28 cellular contexts compared by ENCODE assay signal in the genomic region with DNA sequence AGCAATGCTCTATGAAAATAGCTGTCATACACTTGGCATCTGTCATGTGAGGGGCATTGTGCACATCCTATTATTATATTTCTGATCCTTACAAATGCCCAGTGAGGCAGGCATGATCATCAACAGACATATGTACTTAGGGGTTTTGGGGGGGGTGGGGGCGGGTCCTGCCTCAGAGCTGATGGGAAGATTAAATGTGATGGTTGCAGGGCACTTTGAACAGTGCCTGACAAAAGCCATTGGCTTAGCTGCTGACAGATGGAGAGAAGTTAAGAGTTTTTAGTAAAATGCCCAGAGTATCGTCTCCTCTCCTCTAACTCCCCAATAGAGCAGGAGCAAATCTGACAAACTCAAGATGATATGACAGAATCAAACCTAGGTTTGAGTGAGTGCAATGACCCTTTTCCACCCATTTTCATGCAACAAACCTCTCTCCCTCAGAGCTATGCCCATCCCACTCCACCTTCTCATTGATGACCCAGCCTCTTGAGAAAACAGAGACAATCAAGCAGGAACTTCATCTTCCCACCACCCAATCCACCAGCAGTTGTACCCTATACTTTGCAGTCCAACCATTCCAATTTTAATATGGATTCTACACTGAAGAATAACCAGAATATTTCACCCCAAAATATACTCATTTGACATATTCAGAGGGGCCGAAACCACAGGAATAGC. TPM values are rescaled to one million over a fixed set of nuclear protein-coding genes. Genes with fewer than 3 reads are reported as not detected.
DNase-seq lines count a peak whose midpoint lies in the region; ATAC-seq and TF ChIP-seq lines count a peak whose summit lies in the region.
"Had no signal": no experiment of that assay in that cellular context is flagged by ENCODE, and none has a peak within 500 bp of the region (broad histone marks: within the 10 kb centered on the region; RNA-seq: fewer than 3 reads in every experiment).

No MANE protein-coding gene starts in this region.

- TF ChIP-seq CTCF in mesothelial cell of epicardium (IDR thresholded peaks at IDR 0.05; ENCODE audit: unreplicated experiment) (no peak), tibial nerve (IDR thresholded peaks at IDR 0.05) (no peak)

- H3K9me3 ChIP-seq in HUES6 (ENCODE audit: control insufficient read depth, insufficient read depth, low read depth, low read length) (no peaks in the 10 kb centered on the region), tibial nerve (no peaks in the 10 kb centered on the region)
- H3K9me3 ChIP-seq: adrenal gland, upper lobe of left lung had no signal

- TF ChIP-seq POLR2A in tibial nerve (IDR thresholded peaks at IDR 0.05), result no peak

- 64 to 77% methylated on average over 3 of the region's 3 CpGs for WGBS in tibial nerve, 2 donors

- no peaks in the 10 kb centered on the region for H3K36me3 Mint-ChIP-seq in mesothelial cell of epicardium

- H3K4me3 Mint-ChIP-seq in mesothelial cell of epicardium, result no peak overlapping the region
- H3K4me3 Mint-ChIP-seq: activated B cell treated with CpG ODN at 0.5 μM for 24 hours, memory B cell had no signal

- H3K27ac Mint-ChIP-seq in mesothelial cell of epicardium, result peak overlapping the region; percentile 24
- H3K27ac Mint-ChIP-seq: activated B cell treated with CpG ODN at 0.5 μM for 24 hours, memory B cell had no signal

- H3K36me3 ChIP-seq in HUES6 (ENCODE audit: control insufficient read depth, insufficient read depth, low read length) (no peaks in the 10 kb centered on the region), tibial nerve (no peaks in the 10 kb centered on the region)
- H3K36me3 ChIP-seq: adrenal gland, brain microvascular endothelial cell, upper lobe of left lung had no signal

- peaks cover 41% of the 10 kb centered on the region for H3K4me1 ChIP-seq in HUES6 (ENCODE audit: control insufficient read depth, insufficient read depth, low read length)
- H3K4me1 ChIP-seq in tibial nerve, result peaks cover 0 to 46% (median 19%) of the 10 kb centered on the region in 4 donors

- H3K9me3 Mint-ChIP-seq in mesothelial cell of epicardium, result no peaks in the 10 kb centered on the region
- H3K9me3 Mint-ChIP-seq: activated B cell treated with CpG ODN at 0.5 μM for 24 hours, memory B cell had no signal

- no peaks in the 10 kb centered on the region for H3K27me3 Mint-ChIP-seq in mesothelial cell of epicardium (ENCODE audit: low read depth)
- H3K27me3 Mint-ChIP-seq: activated B cell treated with CpG ODN at 0.5 μM for 24 hours, memory B cell had no signal

- TF ChIP-seq EP300 in tibial nerve (IDR thresholded peaks at IDR 0.05), result no peak

- H3K27me3 ChIP-seq in HUES6 (ENCODE audit: control insufficient read depth, insufficient read depth, low read length) (no peaks in the 10 kb centered on the region), tibial nerve (no peaks in the 10 kb centered on the region)
- H3K27me3 ChIP-seq: adrenal gland, brain microvascular endothelial cell, upper lobe of left lung had no signal

- no peak overlapping the region for H3K9ac ChIP-seq in HUES6 (ENCODE audit: low read length)

- peaks cover 7% of the 10 kb centered on the region for H3K4me1 Mint-ChIP-seq in mesothelial cell of epicardium

- ATAC-seq in HG02571 (IDR thresholded peaks at IDR 0.05; ENCODE audit: unreplicated experiment), result no peak
- ATAC-seq: left cardiac atrium had no signal

- H3K27ac ChIP-seq in HUES6 (ENCODE audit: low read depth, low read length) (no peak overlapping the region), tibial nerve (no peak overlapping the region)
- H3K27ac ChIP-seq: adrenal gland, brain microvascular endothelial cell, epithelial cell of prostate, HL-60, skin epidermis, upper lobe of left lung had no signal

- H3K4me3 ChIP-seq in HUES6 (ENCODE audit: low read depth, low read length) (peak overlapping the region; percentile 29; the same call in 1 of the 2 replicates), tibial nerve (no peak overlapping the region)
- H3K4me3 ChIP-seq: adrenal gland, skin epidermis, upper lobe of left lung had no signal

- DNase-seq in NCI-H2171 treated with DMSO at 0.1 percent for 48 hours (lab: John Stamatoyannopoulos, UW) (peak; percentile 12), NCI-H2171 (lab: John Stamatoyannopoulos, UW) (no peak), SK-N-DZ (ENCODE audit: low spot score) (peak; percentile 40), mesothelial cell of epicardium (ENCODE audit: low spot score in 2 of 2, unreplicated experiment in 2 of 2) (no peak), tibial nerve (ENCODE audit: low spot score in 2 of 2) (no peak), hypothalamus (lab: John Stamatoyannopoulos, UW) (no peak)
- DNase-seq: 8988T; activated B cell treated with CpG ODN at 0.5 μM for 24 hours; activated CD4-positive, alpha-beta T cell treated with anti-CD3 and anti-CD28 coated beads, Interleukin-2, amount 50 U/mL, for 4 hours; adrenal gland; brain microvascular endothelial cell; COR-L47; DND-41; H7; left cardiac atrium; NCI-H1092 treated with DMSO at 0.1 percent for 48 hours; NCI-H1930; NCI-H526; nucleus accumbens; stimulated activated CD4-positive, alpha-beta T cell treated with anti-CD3 and anti-CD28 coated beads, Interleukin-1b, Interleukin-23, amount 100 ng/mL, for 48 hours; T-helper 9 cell; upper lobe of left lung had no signal

RNA-seq across cellular contexts. Expression of gene KLHL11, which starts 4.8 kb away (rescaled TPM):
- 18.1 and 25.0 TPM in 2 replicates for polyA plus RNA-seq in SK-N-DZ (2014; cell fraction: cytosol; rRNA removed)
- 16.9 and 19.4 TPM in 2 replicates for polyA plus RNA-seq in SK-N-DZ (2014; cell fraction: nucleus; rRNA removed)
- total RNA-seq in mesothelial cell of epicardium (21.4 to 22.1 TPM (median 21.9 TPM) in 3 replicates), tibial nerve (10 to 100 TPM; 27.3 to 42.2 (median 32.7) TPM)

RNA-seq across cellular contexts. Expression of gene KLHL10, which starts 22.8 kb away (rescaled TPM):
- polyA plus RNA-seq in SK-N-DZ (2014; cell fraction: cytosol; rRNA removed), result 0.39 TPM in 1 of 2 replicates, not detected in the other
- 0.10 TPM in 1 of 2 replicates, not detected in the other for polyA plus RNA-seq in SK-N-DZ (2014; cell fraction: nucleus; rRNA removed)
- total RNA-seq in mesothelial cell of epicardium (0.16 to 0.27 TPM in 2 of 3 replicates, not detected in the other), tibial nerve (not detected)
- total RNA-seq: activated B cell treated with CpG ODN at 0.5 μM for 24 hours had no signal

RNA-seq across cellular contexts. Expression of gene NT5C3B, which starts 24.4 kb away (rescaled TPM):
- 159 and 177 TPM in 2 replicates for polyA plus RNA-seq in SK-N-DZ (2014; cell fraction: cytosol; rRNA removed)
- polyA plus RNA-seq in SK-N-DZ (2014; cell fraction: nucleus; rRNA removed), result 191 and 202 TPM in 2 replicates
- total RNA-seq in mesothelial cell of epicardium (68.5 to 75.5 TPM (median 69.6 TPM) in 3 replicates), tibial nerve (10 to 100 TPM; 31.0 to 77.1 (median 33.0) TPM)

RNA-seq across cellular contexts. Expression of gene FKBP10, which starts 47.6 kb away (rescaled TPM):
- 187 and 210 TPM in 2 replicates for polyA plus RNA-seq in SK-N-DZ (2014; cell fraction: cytosol; rRNA removed)
- polyA plus RNA-seq in SK-N-DZ (2014; cell fraction: nucleus; rRNA removed), result 724 and 744 TPM in 2 replicates
- total RNA-seq in mesothelial cell of epicardium (369 to 401 TPM (median 371 TPM) in 3 replicates), tibial nerve (100 to 1,000 TPM in 1 of 4 donors, 10 to 100 TPM in 3; 47.9 to 103 (median 77.4) TPM)

RNA-seq across cellular contexts. Expression of gene P3H4, which starts 48.6 kb away (rescaled TPM):
- polyA plus RNA-seq in SK-N-DZ (2014; cell fraction: cytosol; rRNA removed), result 52.8 and 71.4 TPM in 2 replicates
- 25.9 and 29.5 TPM in 2 replicates for polyA plus RNA-seq in SK-N-DZ (2014; cell fraction: nucleus; rRNA removed)
- total RNA-seq in mesothelial cell of epicardium (61.0 to 62.0 TPM (median 62.0 TPM) in 3 replicates), tibial nerve (10 to 100 TPM; 14.7 to 23.9 (median 22.0) TPM)

Comparison
In these comparisons a context has a peak if more than half of its experiments do, and no peak if none do; other contexts are left out.
1. DNase-seq: peak in NCI-H2171 treated with DMSO at 0.1 percent for 48 hours (single experiment) and SK-N-DZ (single experiment); none in NCI-H2171 (single experiment), mesothelial cell of epicardium (0 of 2), tibial nerve (0 of 2) and hypothalamus (0 of 51).